Comparison of ENCODE assay signal across 17 cellular contexts in the genomic region with DNA sequence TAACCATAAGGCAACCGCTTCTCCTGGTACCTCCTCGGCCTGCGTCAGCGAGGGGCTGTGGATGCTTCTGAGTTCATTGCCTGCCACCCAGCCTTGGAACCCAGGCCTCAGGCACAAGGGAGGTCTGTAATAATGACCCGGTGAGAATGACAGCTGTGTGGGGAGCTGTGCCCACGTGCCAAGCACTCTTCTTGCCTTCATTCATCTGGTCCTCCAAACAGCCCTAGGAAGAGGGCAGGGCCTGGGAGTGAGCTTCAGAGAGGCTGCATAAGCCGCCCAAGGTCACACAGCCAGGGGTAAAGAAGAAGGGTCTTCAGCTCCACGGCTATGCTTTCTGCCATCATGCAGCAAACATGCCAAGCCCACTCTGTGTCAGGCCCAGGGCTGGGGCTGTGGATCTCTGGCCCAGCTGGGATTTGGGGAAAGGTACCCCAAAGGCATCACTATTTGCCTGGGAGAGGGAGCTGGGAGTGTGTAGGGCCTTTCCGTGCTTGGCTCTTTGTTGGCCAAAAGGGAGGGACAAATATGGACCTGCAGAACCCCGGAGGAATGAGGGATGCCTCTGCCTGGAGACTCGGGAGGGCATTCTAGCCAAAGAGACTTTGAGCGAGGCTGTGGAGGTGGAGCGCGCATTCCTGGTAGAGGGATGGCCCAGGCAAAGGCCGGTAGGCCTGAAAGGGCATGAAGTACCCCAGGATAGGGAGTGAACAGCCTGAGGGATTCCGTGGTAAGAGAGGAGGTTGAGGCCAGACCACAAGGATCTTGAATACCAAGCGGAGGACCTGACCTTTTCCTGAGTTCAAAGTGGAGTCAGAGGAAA. TPM values are rescaled to one million over a fixed set of nuclear protein-coding genes. Genes with fewer than 3 reads are reported as not detected.
DNase-seq lines count a peak whose midpoint lies in the region; ATAC-seq, FAIRE-seq and TF ChIP-seq lines count a peak whose summit lies in the region.
"Had no signal": no experiment of that assay in that cellular context is flagged by ENCODE, and none has a peak within 500 bp of the region (broad histone marks: within the 10 kb centered on the region; RNA-seq: fewer than 3 reads in every experiment).

No MANE protein-coding gene starts in this region.

- no peaks in the 10 kb centered on the region for H3K9me3 ChIP-seq in Caco-2
- H3K9me3 ChIP-seq in heart right ventricle = no peaks in the 10 kb centered on the region
- H3K9me3 ChIP-seq in trophoblast cell (ENCODE audit: insufficient read depth, low read depth, low read length) = peaks cover 2% of the 10 kb centered on the region
- H3K9me3 ChIP-seq: adrenal gland had no signal

- peaks cover 5% of the 10 kb centered on the region for H3K79me2 ChIP-seq in trophoblast cell (ENCODE audit: control insufficient read depth, insufficient read depth, low read length, poor library complexity)

- H3K9ac ChIP-seq in trophoblast cell (ENCODE audit: low read length) = no peak overlapping the region

- intact Hi-C loops in Caco-2 (cut with micrococcal nuclease; ENCODE audit: unreplicated experiment) = no loop called here
- intact Hi-C loops in heart right ventricle (cut with DNase I) = loop anchor here in 1 of 10 donors (10.0 kb wide), 1 partner anchor 60 kb away; no protein-coding TSS in a partner anchor

- POLR2A ChIA-PET in Caco-2 (lab: Charles Lee) = no interaction called here
- POLR2A ChIA-PET in HEK293T (lab: Yijun Ruan, JAX) = interaction anchor here (1.4 kb wide), 1 partner anchor 38 kb away, joined by 3 read pairs; no protein-coding TSS in a partner anchor

- BruUV-seq in Caco-2 (replicated peaks; lab: Mats Ljungman, UMichigan) = no TSS peak

- peak overlapping the region; percentile 90 for H4K91ac ChIP-seq in trophoblast cell (ENCODE audit: low read depth, low read length)

- H3K27me3 Mint-ChIP-seq in Caco-2 (ENCODE audit: insufficient read depth, unreplicated experiment) = no peaks in the 10 kb centered on the region

- H3K27ac Mint-ChIP-seq in Caco-2 (ENCODE audit: unreplicated experiment) = no peak overlapping the region

- WGBS in heart right ventricle, 2 donors = 84 to 88% methylated on average over 17 of the region's 17 CpGs
- no CpG with 5 or more reads among the region's 17 CpGs for WGBS in trophoblast cell (ENCODE audit: extremely low coverage, insufficient coverage, insufficient read length)

- peak overlapping the region; percentile 70 for H2BK12ac ChIP-seq in trophoblast cell (ENCODE audit: low read length)

- FAIRE-seq in HTR-8/SVneo (lab: Jason Lieb, UNC) = no peak
- FAIRE-seq: D721Med, keratinocyte, TTC549 had no signal

- H3K9me3 Mint-ChIP-seq in Caco-2 (ENCODE audit: unreplicated experiment) = peaks cover 8% of the 10 kb centered on the region

- H3K36me3 ChIP-seq in Caco-2 (ENCODE audit: control insufficient read depth, insufficient read depth, low read length) (no peaks in the 10 kb centered on the region), heart right ventricle (no peaks in the 10 kb centered on the region), trophoblast cell (ENCODE audit: control insufficient read depth in 1 of 2, insufficient read depth in 2 of 2, low read length in 2 of 2) (no peaks in the 10 kb centered on the region)
- H3K36me3 ChIP-seq: adrenal gland had no signal

- no peak overlapping the region for H3K4me3 ChIP-seq in Caco-2 (ENCODE audit: low read depth, low read length)
- H3K4me3 ChIP-seq in heart right ventricle = no peak overlapping the region
- H3K4me3 ChIP-seq in trophoblast cell (ENCODE audit: low read depth, low read length) = no peak overlapping the region
- H3K4me3 ChIP-seq: adrenal gland, SK-N-MC had no signal

- no peak overlapping the region for H3K4me2 ChIP-seq in trophoblast cell (ENCODE audit: low read length)

- H3K36me3 Mint-ChIP-seq in Caco-2 (ENCODE audit: insufficient read depth, unreplicated experiment) = no peaks in the 10 kb centered on the region

- H3K4me3 Mint-ChIP-seq in Caco-2 (ENCODE audit: unreplicated experiment) = peak overlapping the region; percentile 58

- H2AK5ac ChIP-seq in trophoblast cell (ENCODE audit: low read length) = peak overlapping the region; percentile 84

- ATAC-seq in heart right ventricle (no peak), GM18858 (IDR thresholded peaks at IDR 0.05; ENCODE audit: unreplicated experiment) (no peak)

- H3K27ac ChIP-seq in heart right ventricle (peak overlapping the region in 6 of 10 donors; percentile 87 to 97 (median 94)), trophoblast cell (ENCODE audit: low read depth, low read length) (no peak overlapping the region)
- H3K27ac ChIP-seq: SK-N-MC had no signal

- no peaks in the 10 kb centered on the region for H3K27me3 ChIP-seq in Caco-2 (replicated peaks; ENCODE audit: control insufficient read depth, insufficient read depth, low read length)
- H3K27me3 ChIP-seq in heart right ventricle = peaks cover 0 to 17% (median 0%) of the 10 kb centered on the region in 7 donors
- no peaks in the 10 kb centered on the region for H3K27me3 ChIP-seq in trophoblast cell (ENCODE audit: insufficient read depth, low read length)
- H3K27me3 ChIP-seq: adrenal gland had no signal

- DNase-seq in Caco-2 (no peak), RPMI7951 (ENCODE audit: low read depth) (peak; percentile 25), heart right ventricle (no peak), trophoblast cell (no peak), HTR-8/SVneo (ENCODE audit: insufficient read length, low spot score) (no peak), HEK293T (ENCODE audit: extremely low spot score) (no peak), NCI-H1092 (lab: John Stamatoyannopoulos, UW) (no peak)
- DNase-seq: activated T-cell treated with anti-CD3 and anti-CD28 coated beads, Interleukin-2, amount 50 U/mL, for 1 hour; NCI-H446 treated with DMSO at 0.1 percent for 48 hours; stimulated activated CD4-positive, alpha-beta T cell treated with anti-CD3 and anti-CD28 coated beads, Interleukin-15, amount 100 ng/mL, for 24 hours had no signal

- CTCF ChIA-PET in Caco-2 (lab: Charles Lee) (interaction anchor here (0.6 kb wide), 1 partner anchor 133 kb away, joined by 3 read pairs; no protein-coding TSS in a partner anchor), HEK293T (lab: Yijun Ruan, JAX) (interaction anchor here (0.6 to 1.3 kb wide), 3 partner anchors 15 to 79 kb away, joined by 3 read pairs; no protein-coding TSS in a partner anchor)

- peaks cover 34% of the 10 kb centered on the region for H3K4me1 ChIP-seq in Caco-2
- peaks cover 14 to 58% (median 40%) of the 10 kb centered on the region in 9 donors for H3K4me1 ChIP-seq in heart right ventricle
- H3K4me1 ChIP-seq in trophoblast cell (ENCODE audit: control insufficient read depth in 1 of 2, insufficient read depth in 2 of 2, low read length in 2 of 2) = peaks cover 34 to 38% of the 10 kb centered on the region in 2 experiments

- TF ChIP-seq CTCF in Caco-2 (IDR thresholded peaks at IDR 0.05; ENCODE audit: insufficient read depth in 1 of 2, low read depth in 1 of 2, low read length in 1 of 2, severe bottlenecking in 1 of 2, unreplicated experiment in 1 of 2) (no peak), heart right ventricle (IDR thresholded peaks at IDR 0.05) (no peak)

- H2AFZ ChIP-seq in trophoblast cell (ENCODE audit: insufficient read depth, low read length, poor library complexity) = peak overlapping the region; percentile 8

- H3K4ac ChIP-seq in trophoblast cell (ENCODE audit: low read depth, low read length) = no peak overlapping the region

- H4K8ac ChIP-seq in trophoblast cell (ENCODE audit: low read depth, low read length) = no peak overlapping the region

- H4K12ac ChIP-seq in trophoblast cell (ENCODE audit: low read depth, low read length) = no peak overlapping the region

- no peaks in the 10 kb centered on the region for H3K4me1 Mint-ChIP-seq in Caco-2 (ENCODE audit: low read depth, unreplicated experiment)

- no peak overlapping the region for H3K18ac ChIP-seq in trophoblast cell (ENCODE audit: low read length)

- H2BK120ac ChIP-seq in trophoblast cell (ENCODE audit: insufficient read depth, low read length, poor library complexity) = peak overlapping the region; percentile 49

- no peak overlapping the region for H3K23ac ChIP-seq in trophoblast cell (ENCODE audit: low read length)

- H3K14ac ChIP-seq in trophoblast cell (ENCODE audit: low read length) = peak overlapping the region; percentile 8

- H3K79me1 ChIP-seq in trophoblast cell (ENCODE audit: low read length) = peaks cover 25% of the 10 kb centered on the region

- H2BK5ac ChIP-seq in trophoblast cell (ENCODE audit: low read depth, low read length, poor library complexity) = no peak overlapping the region

TF ChIP-seq in HEK293T, 16 proteins besides CTCF, POLR2A, EP300 and RAD21:
- TF ChIP-seq ARNT (IDR thresholded peaks at IDR 0.05) (no peak), BHLHE40 (IDR thresholded peaks at IDR 0.05; ENCODE audit: borderline replicate concordance) (no peak), HDGF (IDR thresholded peaks at IDR 0.05; ENCODE audit: borderline replicate concordance) (no peak), LEF1 (IDR thresholded peaks at IDR 0.05; ENCODE audit: borderline replicate concordance) (no peak), FOXM1 (IDR thresholded peaks at IDR 0.05; ENCODE audit: borderline replicate concordance) (no peak), ELF4 (IDR thresholded peaks at IDR 0.05) (no peak), FOXK2 (IDR thresholded peaks at IDR 0.05) (no peak), TARDBP (IDR thresholded peaks at IDR 0.05) (no peak), ZNF384 (IDR thresholded peaks at IDR 0.05) (no peak), NFRKB (IDR thresholded peaks at IDR 0.05) (no peak), SP1 (IDR thresholded peaks at IDR 0.05) (no peak), CTBP1 (IDR thresholded peaks at IDR 0.05; ENCODE audit: borderline replicate concordance) (no peak), L3MBTL2 (conservative IDR thresholded peaks at IDR 0.05) (no peak)

RNA-seq across cellular contexts. Expression of a gene that starts 10.1 kb away (rescaled TPM):
- total RNA-seq in Caco-2 (2022) (not detected in 2 replicates), heart right ventricle (1 to 10 TPM in 3 of 10 donors, under 1 TPM in 3, not detected in 4; 0.30 to 8.5 (median 0.96) TPM)
- total RNA-seq in RPMI7951 (2014; rRNA removed; shearing (Covaris generic)) = not detected in 2 replicates
- 1 to 10 TPM in 1 of 2 donors, not detected in 1; 2.0 TPM for polyA plus RNA-seq in heart right ventricle
- 0.14 and 0.19 TPM in 2 replicates for polyA plus RNA-seq in trophoblast cell (2013)
- total RNA-seq: adrenal gland, posterior vena cava had no signal
